8 cellular contexts compared by ENCODE assay signal in genomic region chr20:4151991-4152695, GRCh38. TPM values are rescaled to one million over a fixed set of nuclear protein-coding genes. Genes with fewer than 3 reads are reported as not detected.
DNase-seq lines count a peak whose midpoint lies in the region; ATAC-seq, FAIRE-seq and TF ChIP-seq lines count a peak whose summit lies in the region.

No MANE protein-coding gene starts in this region.

- FAIRE-seq in GM12892 (lab: Jason Lieb, UNC), result no peak

- ATAC-seq in HG03108 (IDR thresholded peaks at IDR 0.05; ENCODE audit: unreplicated experiment), result peak; percentile 53

- TF ChIP-seq POLR2A in GM12892 (IDR thresholded peaks at IDR 0.05; ENCODE audit: low read depth, low read length), result no peak

- DNase-seq in GDM1 (lab: John Stamatoyannopoulos, UW) (peak; percentile 80), SIG-M5 treated with dmso at 0.1 percent for 504 hours (lab: John Stamatoyannopoulos, UW; ENCODE audit: unreplicated experiment) (peak; percentile 95), kidney glomerular epithelial cell (lab: John Stamatoyannopoulos, UW) (peak; percentile 84), GM12892 (ENCODE audit: insufficient read length) (no peak), foreskin melanocyte (no peak), middle frontal gyrus (ENCODE audit: extremely low spot score, low spot score) (no peak), epidermal melanocyte (ENCODE audit: insufficient read length, low spot score) (no peak)

RNA-seq across cellular contexts. Expression of gene SMOX, which starts 3.5 kb away (rescaled TPM):
- polyA plus RNA-seq in GM12892 (2012; ENCODE audit: missing spikeins), result not detected

Comparison
In these comparisons a context has a peak if more than half of its experiments do, and no peak if none do; other contexts are left out.
1. DNase-seq: peak in GDM1 (single experiment), SIG-M5 treated with dmso at 0.1 percent for 504 hours (single experiment) and kidney glomerular epithelial cell (single experiment); none in GM12892 (single experiment), foreskin melanocyte (single experiment), middle frontal gyrus (single experiment) and epidermal melanocyte (single experiment).